Comparison of ENCODE assay signal across 12 cellular contexts in genomic region chr2:99615247-99615771, GRCh38.
DNase-seq lines count a peak whose midpoint lies in the region; ATAC-seq, FAIRE-seq and TF ChIP-seq lines count a peak whose summit lies in the region.
"Had no signal": no experiment of that assay in that cellular context is flagged by ENCODE, and none has a peak within 500 bp of the region (broad histone marks: within the 10 kb centered on the region; RNA-seq: fewer than 3 reads in every experiment).

No MANE protein-coding gene starts in this region.

- no peak overlapping the region for H3K4me3 ChIP-seq in HEK293 (ENCODE audit: low read depth, low read length)
- no peak overlapping the region for H3K4me3 ChIP-seq in SK-N-SH (ENCODE audit: low read depth in 2 of 2, low read length in 1 of 2)
- no peak overlapping the region for H3K4me3 ChIP-seq in ascending aorta

- no peak for TF ChIP-seq EP300 in SK-N-SH (IDR thresholded peaks at IDR 0.05; ENCODE audit: borderline replicate concordance in 1 of 2, low read depth in 1 of 2, low read length in 1 of 2)

- no peak overlapping the region for H2AFZ ChIP-seq in SK-N-SH (ENCODE audit: low read depth)

- peak; percentile 9 for TF ChIP-seq CTCF in D721Med (IDR thresholded peaks at IDR 0.05; ENCODE audit: insufficient read depth, missing control alignments)
- 0 out of 2 replicates have a peak, but pooled peaks have one; percentile 32 for TF ChIP-seq CTCF in HEK293 (tag by site-specific recombination; IDR thresholded peaks at IDR 0.05)
- peak; percentile 20; the same call in 1 of the 2 replicates for TF ChIP-seq CTCF in SK-N-SH (IDR thresholded peaks at IDR 0.05)
- no peak for TF ChIP-seq CTCF in ascending aorta (IDR thresholded peaks at IDR 0.05)

- no peaks in the 10 kb centered on the region for H3K9me2 ChIP-seq in SK-N-SH

- CTCF ChIA-PET in HEK293 (lab: Yijun Ruan, JAX) = no interaction called here
- CTCF ChIA-PET in SK-N-SH (lab: Yijun Ruan, JAX) = interaction anchor here (1.0 to 2.1 kb wide), 4 partner anchors 9 to 24 kb away, joined by 3 to 7 read pairs (median 4); no protein-coding TSS in a partner anchor

- no peaks in the 10 kb centered on the region for H3K27me3 ChIP-seq in SK-N-SH (ENCODE audit: insufficient read depth)
- no peaks in the 10 kb centered on the region for H3K27me3 ChIP-seq in ascending aorta

- 0 out of 2 replicates have a peak, but pooled peaks have one; percentile 4 for TF ChIP-seq RAD21 in SK-N-SH (IDR thresholded peaks at IDR 0.05; ENCODE audit: low read length)

- intact Hi-C loops in ascending aorta (cut with DNase I) = no loop called here

- 65% methylated on average over 9 of the region's 12 CpGs for WGBS in SK-N-SH (ENCODE audit: low lambda C conversion rate)

- H3K79me2 ChIP-seq in SK-N-SH (ENCODE audit: insufficient read depth) = no peaks in the 10 kb centered on the region

- no peak for FAIRE-seq in D721Med (lab: Jason Lieb, UNC)
- FAIRE-seq: islet of Langerhans had no signal

- H3K9me3 ChIP-seq in HEK293 (ENCODE audit: control insufficient read depth, insufficient read depth, low read depth, low read length) (no peaks in the 10 kb centered on the region), SK-N-SH (no peaks in the 10 kb centered on the region), ascending aorta (no peaks in the 10 kb centered on the region)

- POLR2A ChIA-PET in HEK293 (lab: Yijun Ruan, JAX) = no interaction called here
- POLR2A ChIA-PET in SK-N-SH (lab: Yijun Ruan, JAX) = no interaction called here

- no peaks in the 10 kb centered on the region for H3K36me3 ChIP-seq in HEK293 (ENCODE audit: control insufficient read depth in 2 of 2, insufficient read depth in 1 of 2, low read length in 2 of 2)
- H3K36me3 ChIP-seq in SK-N-SH (replicated peaks in 1 of 2; ENCODE audit: control insufficient read depth in 1 of 2, insufficient read depth in 2 of 2, low read length in 1 of 2) = no peaks in the 10 kb centered on the region
- H3K36me3 ChIP-seq in ascending aorta = no peaks in the 10 kb centered on the region

- ATAC-seq in GM21529 (IDR thresholded peaks at IDR 0.05; ENCODE audit: unreplicated experiment) = no peak
- ATAC-seq: effector memory CD8-positive, alpha-beta T cell had no signal

- H3F3A ChIP-seq in SK-N-SH (replicated peaks; ENCODE audit: insufficient read depth) = no peaks in the 10 kb centered on the region

- H4K20me1 ChIP-seq in SK-N-SH (ENCODE audit: insufficient read depth) = no peaks in the 10 kb centered on the region

- H3K27ac ChIP-seq in HEK293 (ENCODE audit: extremely low read depth, low read depth, low read length) (no peak overlapping the region), SK-N-SH (ENCODE audit: low read depth in 2 of 2, low read length in 1 of 2) (no peak overlapping the region), ascending aorta (no peak overlapping the region)

- DNase-seq in D721Med (ENCODE audit: insufficient read length, low spot score) = no peak
- DNase-seq in SK-N-SH = no peak
- peak; percentile 40 for DNase-seq in midbrain (lab: John Stamatoyannopoulos, UW)
- no peak for DNase-seq in NCI-H2107 treated with DMSO at 0.1 percent for 48 hours (lab: John Stamatoyannopoulos, UW; ENCODE audit: unreplicated experiment)
- DNase-seq in ascending aorta (ENCODE audit: low spot score in 2 of 2) = no peak
- no peak for DNase-seq in activated CD4-positive, alpha-beta T cell treated with anti-CD3 and anti-CD28 coated beads, Interleukin-2, amount 50 U/mL, for 48 hours
- DNase-seq: activated naive CD4-positive, alpha-beta T cell; effector memory CD8-positive, alpha-beta T cell; T1000 had no signal

- no peak overlapping the region for H3K9ac ChIP-seq in SK-N-SH

- no peak overlapping the region for H3K4me2 ChIP-seq in SK-N-SH

- H3K4me1 ChIP-seq in HEK293 (ENCODE audit: control insufficient read depth, insufficient read depth, low read length) = no peaks in the 10 kb centered on the region
- peaks cover 0 to 9% of the 10 kb centered on the region in 2 experiments; a peak in 2 of 4 replicates for H3K4me1 ChIP-seq in SK-N-SH (ENCODE audit: control insufficient read depth in 1 of 2, insufficient read depth in 2 of 2, low read depth in 1 of 2, low read length in 1 of 2)
- H3K4me1 ChIP-seq in ascending aorta = no peaks in the 10 kb centered on the region

TF ChIP-seq in HEK293, 187 proteins besides CTCF, POLR2A, EP300 and RAD21:
- TF ChIP-seq ZNF624 (tag by site-specific recombination; IDR thresholded peaks at IDR 0.05) (no peak), ZNF654 (tag by site-specific recombination; IDR thresholded peaks at IDR 0.05; ENCODE audit: low read depth) (peak; percentile 12; the same call in 1 of the 2 replicates), EGR2 (tag by site-specific recombination; IDR thresholded peaks at IDR 0.05; ENCODE audit: low read depth) (no peak), ZBTB17 (tag by site-specific recombination; IDR thresholded peaks at IDR 0.05) (no peak), YY2 (tag by site-specific recombination; IDR thresholded peaks at IDR 0.05) (no peak), ZIC2 (tag by site-specific recombination; IDR thresholded peaks at IDR 0.05) (no peak), FEZF1 (tag by site-specific recombination; IDR thresholded peaks at IDR 0.05) (no peak), ZNF692 (tag by site-specific recombination; IDR thresholded peaks at IDR 0.05) (peak; percentile 45; the same call in 1 of the 2 replicates), HOXC10 (CRISPR knock-in tag; IDR thresholded peaks at IDR 0.05) (no peak), ZNF366 (tag by site-specific recombination; conservative IDR thresholded peaks at IDR 0.05) (no peak), MZF1 (tag by site-specific recombination; IDR thresholded peaks at IDR 0.05; ENCODE audit: borderline replicate concordance) (no peak), GLIS2 (tag by site-specific recombination; IDR thresholded peaks at IDR 0.05) (no peak), ZNF549 (tag by site-specific recombination; IDR thresholded peaks at IDR 0.05) (no peak), GLI4 (tag by site-specific recombination; IDR thresholded peaks at IDR 0.05) (no peak), ZNF350 (tag by site-specific recombination; IDR thresholded peaks at IDR 0.05) (no peak), ZNF114 (tag by site-specific recombination; IDR thresholded peaks at IDR 0.05) (no peak)
TF ChIP-seq in HEK293: peak in this region for 2.

TF ChIP-seq in SK-N-SH, 30 proteins besides CTCF, POLR2A, EP300 and RAD21:
- TF ChIP-seq MAX (IDR thresholded peaks at IDR 0.05; ENCODE audit: low read depth) = 0 out of 2 replicates have a peak, but pooled peaks have one; percentile 22
- TF ChIP-seq SMC3 (IDR thresholded peaks at IDR 0.05; ENCODE audit: low read depth, low read length) = no peak; the same call in 1 of the 2 replicates
- no peak for TF ChIP-seq TCF12 (IDR thresholded peaks at IDR 0.05)
- TF ChIP-seq ZBTB33 (IDR thresholded peaks at IDR 0.05; ENCODE audit: borderline replicate concordance, low read depth) = no peak
- TF ChIP-seq RXRA (IDR thresholded peaks at IDR 0.05; ENCODE audit: borderline replicate concordance, low read depth) = no peak
- TF ChIP-seq YY1 (IDR thresholded peaks at IDR 0.05; ENCODE audit: low read depth) = no peak

Comparison
In these comparisons a context has a peak if more than half of its experiments do, and no peak if none do; other contexts are left out.
1. CTCF ChIP-seq: peak in D721Med (single experiment), HEK293 (single experiment) and SK-N-SH (single experiment); none in ascending aorta (0 of 3).